In the genomic region with DNA sequence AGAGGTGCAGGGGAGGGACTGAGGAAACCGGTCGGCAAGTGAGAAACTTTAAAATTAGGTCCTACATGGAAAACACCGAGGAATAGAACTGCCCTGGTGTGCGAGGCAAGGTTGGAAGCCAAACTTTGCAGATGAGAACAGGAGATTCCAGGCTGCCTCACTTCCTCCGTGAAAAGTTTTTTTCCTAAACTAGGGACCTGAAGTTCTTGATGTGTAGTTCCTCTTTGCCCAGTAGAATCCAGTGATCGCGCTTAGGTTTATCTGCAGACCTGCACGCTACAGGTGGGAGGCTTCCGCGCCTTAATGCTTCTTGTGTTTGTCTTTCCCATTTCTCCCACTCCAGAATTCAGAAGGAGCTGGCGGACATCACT, we compare ENCODE assay signal across 8 cellular contexts. TPM values are rescaled to one million over a fixed set of nuclear protein-coding genes. Genes with fewer than 3 reads are reported as not detected.
DNase-seq lines count a peak whose midpoint lies in the region; ATAC-seq lines count a peak whose summit lies in the region.

No MANE protein-coding gene starts in this region.

- H3K4me1 ChIP-seq in CD4-positive, CD25-positive, alpha-beta regulatory T cell (ENCODE audit: control insufficient read depth, insufficient read depth, low read length, poor library complexity, severe bottlenecking): peaks cover 52% of the 10 kb centered on the region

- H3K4me3 ChIP-seq in CD4-positive, CD25-positive, alpha-beta regulatory T cell (ENCODE audit: low read depth, low read length): peak overlapping the region; percentile 83
- peak overlapping the region; percentile 70 for H3K4me3 ChIP-seq in iPS-18c (ENCODE audit: insufficient read depth, low read depth, low read length)

- H3K27ac ChIP-seq in CD4-positive, CD25-positive, alpha-beta regulatory T cell (ENCODE audit: insufficient read depth, low read length, poor library complexity, severe bottlenecking): peak overlapping the region; percentile 49

- H3K4me1 Mint-ChIP-seq in CD4-positive, CD25-positive, alpha-beta regulatory T cell: peaks cover 45 to 69% (median 61%) of the 10 kb centered on the region in 4 donors
- peaks cover 60% of the 10 kb centered on the region for H3K4me1 Mint-ChIP-seq in activated T-helper 2 cell treated with anti-CD3 and anti-CD28 coated beads, Interferon-gamma antibody, Interleukin-2, Interleukin-4, amounts not matched to agents 10 μg/mL and 5 μg/mL and 100 μg/mL, durations not matched to agents 14 hours and 24 hours and 36 hours (ENCODE audit: low read depth)
- peaks cover 60% of the 10 kb centered on the region for H3K4me1 Mint-ChIP-seq in stimulated activated memory B cell treated with anti-CD40 and anti-IgM and Interleukin-4, amounts not matched to agents 10 μg/mL and 1 μg/mL and 100 μg/mL, for 72 hours

- peak overlapping the region; percentile 80 to 97 (median 96) for H3K4me3 Mint-ChIP-seq in CD4-positive, CD25-positive, alpha-beta regulatory T cell
- peak overlapping the region; percentile 86 for H3K4me3 Mint-ChIP-seq in activated T-helper 2 cell treated with anti-CD3 and anti-CD28 coated beads, Interferon-gamma antibody, Interleukin-2, Interleukin-4, amounts not matched to agents 10 μg/mL and 5 μg/mL and 100 μg/mL, durations not matched to agents 14 hours and 24 hours and 36 hours (ENCODE audit: low read depth)
- H3K4me3 Mint-ChIP-seq in stimulated activated memory B cell treated with anti-CD40 and anti-IgM and Interleukin-4, amounts not matched to agents 10 μg/mL and 1 μg/mL and 100 μg/mL, for 72 hours: peak overlapping the region; percentile 86

- no peaks in the 10 kb centered on the region for H3K36me3 ChIP-seq in CD4-positive, CD25-positive, alpha-beta regulatory T cell (ENCODE audit: control insufficient read depth, insufficient read depth, low read length)

- peaks cover 7% of the 10 kb centered on the region for H3K27me3 Mint-ChIP-seq in CD4-positive, CD25-positive, alpha-beta regulatory T cell
- H3K27me3 Mint-ChIP-seq in activated T-helper 2 cell treated with anti-CD3 and anti-CD28 coated beads, Interferon-gamma antibody, Interleukin-2, Interleukin-4, amounts not matched to agents 10 μg/mL and 5 μg/mL and 100 μg/mL, durations not matched to agents 14 hours and 24 hours and 36 hours (ENCODE audit: low read depth): no peaks in the 10 kb centered on the region
- no peaks in the 10 kb centered on the region for H3K27me3 Mint-ChIP-seq in stimulated activated memory B cell treated with anti-CD40 and anti-IgM and Interleukin-4, amounts not matched to agents 10 μg/mL and 1 μg/mL and 100 μg/mL, for 72 hours

- intact Hi-C loops in activated T-helper 2 cell treated with anti-CD3 and anti-CD28 coated beads, Interferon-gamma antibody, Interleukin-2, Interleukin-4, amounts not matched to agents 10 μg/mL and 5 μg/mL and 100 μg/mL, durations not matched to agents 14 hours and 24 hours and 36 hours (cut with micrococcal nuclease): loop anchor here (1.0 kb wide), 1 partner anchor 135 kb away; no protein-coding TSS in a partner anchor
- intact Hi-C loops in sciatic nerve (cut with DNase I): no loop called here

- DNase-seq in CD4-positive, CD25-positive, alpha-beta regulatory T cell: peak in 2 of 3 donors; percentile 21 to 48
- DNase-seq in activated T-helper 2 cell treated with anti-CD3 and anti-CD28 coated beads, Interferon-gamma antibody, Interleukin-2, Interleukin-4, amounts not matched to agents 10 μg/mL and 5 μg/mL and 100 μg/mL, durations not matched to agents 14 hours and 24 hours and 36 hours (ENCODE audit: low spot score): no peak
- DNase-seq in sciatic nerve (ENCODE audit: low spot score) (no peak), D341Med (ENCODE audit: low spot score) (no peak), islet precursor cell (no peak)

- H3K9me3 ChIP-seq in CD4-positive, CD25-positive, alpha-beta regulatory T cell (ENCODE audit: control insufficient read depth in 2 of 2, low read length in 2 of 2): no peaks in the 10 kb centered on the region
- H3K9me3 ChIP-seq in iPS-18c (ENCODE audit: control insufficient read depth, insufficient read depth, low read length): no peaks in the 10 kb centered on the region

- peaks cover 0 to 2% (median 0%) of the 10 kb centered on the region in 7 donors for H3K9me3 Mint-ChIP-seq in CD4-positive, CD25-positive, alpha-beta regulatory T cell
- H3K9me3 Mint-ChIP-seq in activated T-helper 2 cell treated with anti-CD3 and anti-CD28 coated beads, Interferon-gamma antibody, Interleukin-2, Interleukin-4, amounts not matched to agents 10 μg/mL and 5 μg/mL and 100 μg/mL, durations not matched to agents 14 hours and 24 hours and 36 hours: no peaks in the 10 kb centered on the region
- H3K9me3 Mint-ChIP-seq in stimulated activated memory B cell treated with anti-CD40 and anti-IgM and Interleukin-4, amounts not matched to agents 10 μg/mL and 1 μg/mL and 100 μg/mL, for 72 hours: no peaks in the 10 kb centered on the region

- no peaks in the 10 kb centered on the region for H3K27me3 ChIP-seq in CD4-positive, CD25-positive, alpha-beta regulatory T cell (ENCODE audit: control insufficient read depth, insufficient read depth, low read length)

- H3K27ac Mint-ChIP-seq in CD4-positive, CD25-positive, alpha-beta regulatory T cell: peak overlapping the region; percentile 89 to 97 (median 96)
- H3K27ac Mint-ChIP-seq in activated T-helper 2 cell treated with anti-CD3 and anti-CD28 coated beads, Interferon-gamma antibody, Interleukin-2, Interleukin-4, amounts not matched to agents 10 μg/mL and 5 μg/mL and 100 μg/mL, durations not matched to agents 14 hours and 24 hours and 36 hours: peak overlapping the region; percentile 93
- H3K27ac Mint-ChIP-seq in stimulated activated memory B cell treated with anti-CD40 and anti-IgM and Interleukin-4, amounts not matched to agents 10 μg/mL and 1 μg/mL and 100 μg/mL, for 72 hours: peak overlapping the region; percentile 98

- no peak for ATAC-seq in CD4-positive, CD25-positive, alpha-beta regulatory T cell (ENCODE audit: low read depth in 2 of 2)
- ATAC-seq in HG02763 (IDR thresholded peaks at IDR 0.05; ENCODE audit: unreplicated experiment) (peak; percentile 1), sciatic nerve (no peak)
- no peak for ATAC-seq in stimulated activated memory B cell treated with anti-CD40 and anti-IgM and Interleukin-4, amounts not matched to agents 10 μg/mL and 1 μg/mL and 100 μg/mL, for 72 hours

- H3K36me3 Mint-ChIP-seq in CD4-positive, CD25-positive, alpha-beta regulatory T cell: peaks cover 10% of the 10 kb centered on the region
- peaks cover 64% of the 10 kb centered on the region for H3K36me3 Mint-ChIP-seq in activated T-helper 2 cell treated with anti-CD3 and anti-CD28 coated beads, Interferon-gamma antibody, Interleukin-2, Interleukin-4, amounts not matched to agents 10 μg/mL and 5 μg/mL and 100 μg/mL, durations not matched to agents 14 hours and 24 hours and 36 hours (ENCODE audit: low read depth)
- H3K36me3 Mint-ChIP-seq in stimulated activated memory B cell treated with anti-CD40 and anti-IgM and Interleukin-4, amounts not matched to agents 10 μg/mL and 1 μg/mL and 100 μg/mL, for 72 hours: peaks cover 16% of the 10 kb centered on the region

RNA-seq across cellular contexts. Expression of a gene that starts 5.3 kb away (rescaled TPM):
- total RNA-seq in CD4-positive, CD25-positive, alpha-beta regulatory T cell: 65.3 TPM
- polyA plus RNA-seq in CD4-positive, CD25-positive, alpha-beta regulatory T cell: 10 to 100 TPM in 2 of 4 donors, 1 to 10 TPM in 2; 6.2 to 21.2 (median 10.6) TPM
- total RNA-seq in activated T-helper 2 cell treated with anti-CD3 and anti-CD28 coated beads, Interferon-gamma antibody, Interleukin-2, Interleukin-4, amounts not matched to agents 10 μg/mL and 5 μg/mL and 100 μg/mL, durations not matched to agents 14 hours and 24 hours and 36 hours: 63.9 and 70.2 TPM in 2 replicates
- 152 TPM for total RNA-seq in sciatic nerve

Comparison
In these comparisons a context has a peak if more than half of its experiments do, and no peak if none do; other contexts are left out.
1. DNase-seq: peak in CD4-positive, CD25-positive, alpha-beta regulatory T cell (2 of 3); none in activated T-helper 2 cell treated with anti-CD3 and anti-CD28 coated beads, Interferon-gamma antibody, Interleukin-2, Interleukin-4, amounts not matched to agents 10 μg/mL and 5 μg/mL and 100 μg/mL, durations not matched to agents 14 hours and 24 hours and 36 hours (single experiment), sciatic nerve (single experiment), D341Med (single experiment) and islet precursor cell (single experiment).
2. Peak in every context shown above with its lines, with median percentiles within 50 percentile points of each other: H3K27ac Mint-ChIP-seq and H3K4me3 Mint-ChIP-seq.